21 cellular contexts compared by ENCODE assay signal in genomic region chr9:13651969-13652663, GRCh38.
A peak's percentile ranks its signal among the peaks of the same experiment; 100 is the strongest.
DNase-seq lines count a peak whose midpoint lies in the region; ATAC-seq and TF ChIP-seq lines count a peak whose summit lies in the region.
"Had no signal": no experiment of that assay in that cellular context is flagged by ENCODE, and none has a peak within 500 bp of the region (broad histone marks: within the 10 kb centered on the region; RNA-seq: fewer than 3 reads in every experiment).

No MANE protein-coding gene starts in this region.

- H3K9me3 ChIP-seq in ascending aorta (peaks cover 0 to 6% of the 10 kb centered on the region in 2 donors), heart right ventricle (peaks cover 0 to 22% (median 7%) of the 10 kb centered on the region in 11 donors), thoracic aorta (no peaks in the 10 kb centered on the region)
- H3K9me3 ChIP-seq: Peyer's patch, SJSA1 had no signal

- H3K27ac ChIP-seq in ascending aorta: peak overlapping the region; percentile 51 to 58
- peak overlapping the region; percentile 38 to 83 (median 72) for H3K27ac ChIP-seq in heart right ventricle
- peak overlapping the region; percentile 53 to 60 for H3K27ac ChIP-seq in thoracic aorta
- H3K27ac ChIP-seq: HL-60, Peyer's patch, SJSA1 had no signal

- intact Hi-C loops in ascending aorta (cut with DNase I) (no loop called here), heart right ventricle (cut with DNase I) (loop anchor here in 1 of 10 donors (5.0 to 10.0 kb wide), 2 partner anchors 40 to 197 kb away; no protein-coding TSS in a partner anchor)

- H3K27me3 ChIP-seq in ascending aorta (no peaks in the 10 kb centered on the region), heart right ventricle (no peaks in the 10 kb centered on the region), thoracic aorta (replicated peaks; ENCODE audit: insufficient read depth) (no peaks in the 10 kb centered on the region)
- H3K27me3 ChIP-seq: Peyer's patch, SJSA1 had no signal

- TF ChIP-seq CTCF in ascending aorta (IDR thresholded peaks at IDR 0.05) (no peak), heart right ventricle (IDR thresholded peaks at IDR 0.05) (no peak), thoracic aorta (IDR thresholded peaks at IDR 0.05) (no peak)

- H3K4me1 ChIP-seq in ascending aorta (peaks cover 0 to 12% of the 10 kb centered on the region in 2 donors), heart right ventricle (peaks cover 0 to 12% (median 0%) of the 10 kb centered on the region in 9 donors), thoracic aorta (ENCODE audit: control insufficient read depth in 1 of 2, low read depth in 2 of 2) (peaks cover 8 to 27% of the 10 kb centered on the region in 2 donors)
- H3K4me1 ChIP-seq: Peyer's patch, SJSA1 had no signal

- H3K36me3 ChIP-seq in ascending aorta: no peaks in the 10 kb centered on the region
- no peaks in the 10 kb centered on the region for H3K36me3 ChIP-seq in heart right ventricle
- no peaks in the 10 kb centered on the region for H3K36me3 ChIP-seq in thoracic aorta
- H3K36me3 ChIP-seq: Peyer's patch, SJSA1 had no signal

- ATAC-seq in heart right ventricle (peak; percentile 80 to 98 (median 96)), thoracic aorta (ENCODE audit: insufficient number of reproducible peaks, low FRiP score, low read depth) (peak; percentile 76), GM21381 (IDR thresholded peaks at IDR 0.05; ENCODE audit: unreplicated experiment) (no peak), GM19395 (IDR thresholded peaks at IDR 0.05; ENCODE audit: unreplicated experiment) (no peak)
- ATAC-seq: HepG2, K562 had no signal

- WGBS in heart right ventricle, 2 donors: 29 to 52% methylated on average over 6 of the region's 6 CpGs

- DNase-seq in ascending aorta (ENCODE audit: low spot score in 2 of 2): peak in 1 of 2 donors; percentile 71
- peak; percentile 24 to 63 for DNase-seq in heart right ventricle
- DNase-seq in myocyte (ENCODE audit: low read depth): peak; percentile 71
- DNase-seq in thoracic aorta (ENCODE audit: low spot score): peak; percentile 31
- DNase-seq in ACHN: no peak
- DNase-seq in NCI-H1930 (lab: John Stamatoyannopoulos, UW): no peak
- DNase-seq: CD4-positive, CD25-positive, alpha-beta regulatory T cell; DMS79; H7; NCI-H1092 treated with DMSO at 0.1 percent for 48 hours; NCI-H1436 treated with DMSO at 0.1 percent for 48 hours; NCI-H2029; NCI-H226; NCI-H526; Peyer's patch had no signal

- no peak overlapping the region for H3K4me3 ChIP-seq in ascending aorta
- no peak overlapping the region for H3K4me3 ChIP-seq in heart right ventricle
- H3K4me3 ChIP-seq in thoracic aorta: no peak overlapping the region
- H3K4me3 ChIP-seq: K562, Peyer's patch, SJSA1 had no signal

- in situ Hi-C loops in ACHN (cut with HindIII; ENCODE audit: low pct_ligation_motif_present, low pct_unique_long_range_greater_than_20kb, low sequenced_read_pairs): no loop called here

Comparison
In these comparisons a context has a peak if more than half of its experiments do, and no peak if none do; other contexts are left out.
1. DNase-seq: peak in heart right ventricle (2 of 2), myocyte (single experiment) and thoracic aorta (single experiment); none in ACHN (single experiment) and NCI-H1930 (0 of 2).
2. ATAC-seq: peak in heart right ventricle (8 of 8) and thoracic aorta (single experiment); none in GM21381 (single experiment) and GM19395 (single experiment).
3. Peak in every context shown above with its lines, with median percentiles within 50 percentile points of each other: H3K27ac ChIP-seq.